Comparison of ENCODE assay signal across 29 cellular contexts in genomic region chr6:96152114-96152708, GRCh38.
"Had no signal": no experiment of that assay in that cellular context is flagged by ENCODE, and none has a peak within 500 bp of the region (broad histone marks: within the 10 kb centered on the region; RNA-seq: fewer than 3 reads in every experiment).

No MANE protein-coding gene starts in this region.

- FAIRE-seq: islet of Langerhans, kidney, urothelium cell line had no signal

- H3K4me3 ChIP-seq: left lung, lower lobe of right lung, mucosa of descending colon, ovary, right atrium auricular region, right lobe of liver, smooth muscle cell, testis, thyroid gland, transverse colon, upper lobe of right lung had no signal

- H3K27ac ChIP-seq: left lung, lower lobe of right lung, ovary, right atrium auricular region, right lobe of liver, testis, thyroid gland, transverse colon, upper lobe of right lung had no signal

- DNase-seq: immature natural killer cell; kidney; left colon; left lung; lower lobe of right lung; mammary epithelial cell; mesenchymal stem cell; midbrain; mucosa of descending colon; naive thymus-derived CD4-positive, alpha-beta T cell; ovary; right lobe of liver; stimulated activated CD4-positive, alpha-beta T cell treated with anti-CD3 and anti-CD28 coated beads, Interleukin-1b, Interleukin-23, amount 100 ng/mL, for 48 hours; stimulated activated CD4-positive, alpha-beta T cell treated with anti-CD3 and anti-CD28 coated beads, Interleukin-2, amount 100 ng/mL, for 48 hours; stimulated activated CD4-positive, alpha-beta T cell treated with anti-CD3 and anti-CD28 coated beads, Interleukin-4, amount 100 ng/mL, for 4 hours; stimulated activated CD8-positive, alpha-beta memory T cell treated with anti-CD3 and anti-CD28 coated beads, Interleukin-4, amount 100 ng/mL, for 48 hours; stimulated activated naive CD4-positive, alpha-beta T cell treated with Interleukin-2 at 50 U/mL for 16 hours; stimulated activated naive CD8-positive, alpha-beta T cell treated with anti-CD3 and anti-CD28 coated beads, Interleukin-15, amount 100 ng/mL, for 72 hours; substantia nigra; testis; thyroid gland; transverse colon; upper lobe of right lung had no signal

- H3K27me3 ChIP-seq: left lung, ovary, right atrium auricular region, right lobe of liver, testis, thyroid gland, transverse colon, upper lobe of right lung had no signal

- ATAC-seq: left colon; left lung; lower lobe of right lung; mucosa of descending colon; naive thymus-derived CD4-positive, alpha-beta T cell; natural killer cell treated with Interleukin-12 subunit alpha and Interleukin-12 subunit beta and Interleukin-15 and Interleukin-18, amount 100 ng/mL, for 72 hours; right lobe of liver; stimulated activated memory B cell treated with anti-CD40 and anti-IgM and Interleukin-4, amounts not matched to agents 10 μg/mL and 1 μg/mL and 100 μg/mL, for 72 hours; stimulated activated naive CD8-positive, alpha-beta T cell treated with anti-CD3 and anti-CD28 coated beads, Interleukin-15, amount 100 ng/mL, for 72 hours; upper lobe of right lung had no signal
